In the genomic region with DNA sequence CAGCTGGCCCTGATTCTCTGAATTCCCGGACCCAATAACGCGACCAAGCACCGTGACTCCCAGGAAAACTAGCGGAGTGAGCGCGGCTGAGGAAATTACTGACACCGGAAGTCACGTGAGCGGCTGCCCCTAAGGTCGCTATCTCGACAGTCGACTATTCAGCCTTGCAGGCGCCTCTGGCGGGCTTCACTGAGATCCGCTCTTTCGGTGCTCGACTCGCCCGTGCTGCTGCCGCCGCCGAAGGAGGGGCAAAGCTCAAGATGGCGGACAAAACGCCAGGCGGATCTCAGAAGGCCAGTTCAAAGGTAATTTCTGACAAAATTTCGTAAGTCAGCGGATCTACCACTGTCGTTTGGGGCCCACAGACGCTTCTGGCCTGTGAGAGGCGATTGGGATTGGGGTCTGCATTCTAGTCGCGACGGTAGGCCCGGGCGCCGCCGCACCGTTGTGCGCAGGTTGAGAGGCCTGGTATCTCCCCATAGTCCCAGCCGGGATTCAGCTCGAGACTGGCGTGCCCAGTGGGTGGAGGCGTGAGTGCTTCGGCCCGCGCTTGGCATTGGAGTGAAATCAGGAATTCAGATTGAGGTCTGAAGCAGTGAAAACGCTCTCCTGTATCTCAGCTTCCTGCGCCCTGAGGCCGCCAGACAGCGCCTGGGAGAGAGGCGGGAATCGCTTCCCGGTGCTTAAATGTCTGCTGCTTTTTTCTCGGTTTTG, we compare ENCODE assay signal across 8 cellular contexts. TPM values are rescaled to one million over a fixed set of nuclear protein-coding genes. Genes with fewer than 3 reads are reported as not detected.
DNase-seq lines count a peak whose midpoint lies in the region; ATAC-seq and TF ChIP-seq lines count a peak whose summit lies in the region.

A gene (plus strand): TSS at position 202 of the 714 bp plus-strand sequence. CDS start 59 bp downstream, at position 261.

- no peaks in the 10 kb centered on the region for H3K9me3 Mint-ChIP-seq in dendritic cell treated with granulocyte-macrophage colony-stimulating factor and Interleukin-4, amounts not matched to agents 40 ng/mL and 50 ng/mL, for 4 days

- peak within 1 kb of the TSS; percentile 97 for H3K27ac Mint-ChIP-seq in dendritic cell treated with granulocyte-macrophage colony-stimulating factor and Interleukin-4, amounts not matched to agents 40 ng/mL and 50 ng/mL, for 4 days

- peak within 1 kb of the TSS; percentile 89 to 95 for H3K27ac ChIP-seq in left lung

- ATAC-seq in GM19372 (IDR thresholded peaks at IDR 0.05; ENCODE audit: low read depth, unreplicated experiment) (peak; percentile 88), HG03558 (IDR thresholded peaks at IDR 0.05; ENCODE audit: extremely low read depth, unreplicated experiment) (peak; percentile 72), left lung (peak; percentile 97)

- H3K36me3 Mint-ChIP-seq in dendritic cell treated with granulocyte-macrophage colony-stimulating factor and Interleukin-4, amounts not matched to agents 40 ng/mL and 50 ng/mL, for 4 days (ENCODE audit: low read depth): peaks cover 16% of the 10 kb centered on the region

- H3K4me3 Mint-ChIP-seq in dendritic cell treated with granulocyte-macrophage colony-stimulating factor and Interleukin-4, amounts not matched to agents 40 ng/mL and 50 ng/mL, for 4 days: peak within 1 kb of the TSS; percentile 81

- peak within 1 kb of the TSS; percentile 81 to 98 for H3K4me3 ChIP-seq in left lung

- H3K9me3 ChIP-seq in left lung: no peaks in the 10 kb centered on the region

- DNase-seq in C1 segment of cervical spinal cord (lab: John Stamatoyannopoulos, UW) (peak; percentile 73 to 96 (median 93)), NCI-H748 treated with DMSO at 0.1 percent for 48 hours (lab: John Stamatoyannopoulos, UW) (peak; percentile 82), left lung (peak; percentile 98 to 99)
- peak; percentile 76 to 90 for DNase-seq in activated CD4-positive, alpha-beta T cell treated with anti-CD3 and anti-CD28 coated beads, Interleukin-2, amount 50 U/mL, for 24 hours (ENCODE audit: low read depth in 1 of 2, low spot score in 1 of 2)
- DNase-seq in stimulated activated CD4-positive, alpha-beta T cell treated with anti-CD3 and anti-CD28 coated beads, Interleukin-2, amount 100 ng/mL, for 48 hours: peak; percentile 80 to 86

- H3K27me3 Mint-ChIP-seq in dendritic cell treated with granulocyte-macrophage colony-stimulating factor and Interleukin-4, amounts not matched to agents 40 ng/mL and 50 ng/mL, for 4 days: no peaks in the 10 kb centered on the region

- no peaks in the 10 kb centered on the region for H3K27me3 ChIP-seq in left lung

- peak in 1 of 2 donors; percentile 29 for TF ChIP-seq CTCF in left lung (IDR thresholded peaks at IDR 0.05)

- H3K36me3 ChIP-seq in left lung: no peaks in the 10 kb centered on the region

- intact Hi-C loops in dendritic cell treated with granulocyte-macrophage colony-stimulating factor and Interleukin-4, amounts not matched to agents 40 ng/mL and 50 ng/mL, for 4 days (cut with micrococcal nuclease): loop anchor here (1.0 to 2.0 kb wide), 2 partner anchors 423 to 555 kb away; a partner anchor contains a TSS
- intact Hi-C loops in left lung (cut with DNase I): no loop called here

- H3K4me1 ChIP-seq in left lung: peaks cover 14 to 47% of the 10 kb centered on the region in 2 donors

- H3K4me1 Mint-ChIP-seq in dendritic cell treated with granulocyte-macrophage colony-stimulating factor and Interleukin-4, amounts not matched to agents 40 ng/mL and 50 ng/mL, for 4 days (ENCODE audit: low read depth): peaks cover 32% of the 10 kb centered on the region

RNA-seq across cellular contexts. Expression of the gene that starts here (rescaled TPM):
- total RNA-seq in left lung: 10 to 100 TPM; 54.3 to 67.4 TPM

Comparison
In these comparisons a context has a peak if more than half of its experiments do, and no peak if none do; other contexts are left out.
1. Peak in every context shown above with its lines: DNase-seq, ATAC-seq, H3K4me3 ChIP-seq and H3K27ac ChIP-seq.